8 cellular contexts compared by ENCODE assay signal in genomic region chr4:44678094-44679023, GRCh38. TPM values are rescaled to one million over a fixed set of nuclear protein-coding genes. Genes with fewer than 3 reads are reported as not detected.
A peak's percentile ranks its signal among the peaks of the same experiment; 100 is the strongest.
DNase-seq lines count a peak whose midpoint lies in the region; ATAC-seq and TF ChIP-seq lines count a peak whose summit lies in the region.

GUF1 (plus strand) TSS chr4:44678420; CDS start chr4:44678623, 203 bp downstream.

- H3K4me3 ChIP-seq in NB4 (ENCODE audit: low read depth, low read length) (peak within 1 kb of the TSS; percentile 95), SK-N-MC (peak within 1 kb of the TSS; percentile 93), gastroesophageal sphincter (peak within 1 kb of the TSS; percentile 82 to 94), neutrophil (ENCODE audit: low read depth in 1 of 2, low read length in 1 of 2) (peak within 1 kb of the TSS; percentile 74 to 75)

- peak within 1 kb of the TSS; percentile 82 for H3K27ac ChIP-seq in SK-N-MC
- peak within 1 kb of the TSS; percentile 85 to 95 (median 90) for H3K27ac ChIP-seq in gastroesophageal sphincter
- peak within 1 kb of the TSS; percentile 65 for H3K27ac ChIP-seq in neutrophil
- H3K27ac ChIP-seq in substantia nigra (ENCODE audit: low read depth, low read length, poor library complexity, severe bottlenecking): peak within 1 kb of the TSS; percentile 90

- H3K4me1 ChIP-seq in gastroesophageal sphincter: peaks cover 5 to 35% (median 7%) of the 10 kb centered on the region in 3 donors
- H3K4me1 ChIP-seq in neutrophil (ENCODE audit: control insufficient read depth in 1 of 2, insufficient read depth in 1 of 2, low read depth in 1 of 2, low read length in 1 of 2): peaks cover 9 to 15% of the 10 kb centered on the region in 2 experiments

- H3K4me3 Mint-ChIP-seq in HFFc6: peak within 1 kb of the TSS; percentile 99
- peak within 1 kb of the TSS; percentile 98 for H3K4me3 Mint-ChIP-seq in activated naive CD4-positive, alpha-beta T cell treated with anti-CD3 and anti-CD28 coated beads, Interleukin-2, amount 10 ng/mL, durations not matched to agents 7 days and 5 days

- WGBS in gastroesophageal sphincter (ENCODE audit: low coverage in 1 of 2), 2 donors: 0% methylated on average over 1 to 5 of the region's 55 CpGs

- peak; percentile 99 for ATAC-seq in gastroesophageal sphincter

- H3K36me3 ChIP-seq in SK-N-MC (ENCODE audit: insufficient read depth, low read length): peaks cover 26% of the 10 kb centered on the region
- H3K36me3 ChIP-seq in gastroesophageal sphincter: peaks cover 0 to 18% of the 10 kb centered on the region in 2 donors
- peaks cover 4% of the 10 kb centered on the region for H3K36me3 ChIP-seq in neutrophil

- H3K4me1 Mint-ChIP-seq in HFFc6 (ENCODE audit: low read depth): peaks cover 29% of the 10 kb centered on the region
- H3K4me1 Mint-ChIP-seq in activated naive CD4-positive, alpha-beta T cell treated with anti-CD3 and anti-CD28 coated beads, Interleukin-2, amount 10 ng/mL, durations not matched to agents 7 days and 5 days: peaks cover 45% of the 10 kb centered on the region

- H3K27me3 ChIP-seq in gastroesophageal sphincter (no peaks in the 10 kb centered on the region), neutrophil (peaks cover 23% of the 10 kb centered on the region)

- H3K27me3 Mint-ChIP-seq in HFFc6 (ENCODE audit: insufficient read depth): peaks cover 1% of the 10 kb centered on the region; the same call in 1 of the 2 replicates
- peaks cover 4% of the 10 kb centered on the region for H3K27me3 Mint-ChIP-seq in activated naive CD4-positive, alpha-beta T cell treated with anti-CD3 and anti-CD28 coated beads, Interleukin-2, amount 10 ng/mL, durations not matched to agents 7 days and 5 days

- H3K9ac ChIP-seq in SK-N-MC (ENCODE audit: insufficient read length): peak within 1 kb of the TSS; percentile 98

- H3K27ac Mint-ChIP-seq in HFFc6: peak within 1 kb of the TSS; percentile 96
- peak within 1 kb of the TSS; percentile 90 for H3K27ac Mint-ChIP-seq in activated naive CD4-positive, alpha-beta T cell treated with anti-CD3 and anti-CD28 coated beads, Interleukin-2, amount 10 ng/mL, durations not matched to agents 7 days and 5 days

- TF ChIP-seq POLR2A in NB4 (IDR thresholded peaks at IDR 0.05; ENCODE audit: extremely low read depth, insufficient read length): peak; percentile 92
- TF ChIP-seq POLR2A in gastroesophageal sphincter (IDR thresholded peaks at IDR 0.05): peak; percentile 32 to 58

- H3K9me3 ChIP-seq in SK-N-MC (ENCODE audit: low read depth, low read length) (no peaks in the 10 kb centered on the region), gastroesophageal sphincter (no peaks in the 10 kb centered on the region), neutrophil (no peaks in the 10 kb centered on the region)

- no peaks in the 10 kb centered on the region for H3K36me3 Mint-ChIP-seq in HFFc6 (ENCODE audit: low read depth)
- H3K36me3 Mint-ChIP-seq in activated naive CD4-positive, alpha-beta T cell treated with anti-CD3 and anti-CD28 coated beads, Interleukin-2, amount 10 ng/mL, durations not matched to agents 7 days and 5 days: peaks cover 14% of the 10 kb centered on the region

- TF ChIP-seq CTCF in HFFc6 (IDR thresholded peaks at IDR 0.05): peak; percentile 19; the same call in 1 of the 2 replicates
- TF ChIP-seq CTCF in NB4 (IDR thresholded peaks at IDR 0.05; ENCODE audit: low read depth, low read length): no peak
- TF ChIP-seq CTCF in gastroesophageal sphincter (IDR thresholded peaks at IDR 0.05): no peak
- TF ChIP-seq CTCF in neutrophil (IDR thresholded peaks at IDR 0.05): no peak

- CTCF ChIA-PET in activated naive CD4-positive, alpha-beta T cell treated with anti-CD3 and anti-CD28 coated beads, Interleukin-2, amount 10 ng/mL, durations not matched to agents 7 days and 5 days (lab: Charles Lee): interaction anchor here (1.2 to 1.3 kb wide), 4 partner anchors 9 to 48 kb away, joined by 3 to 5 read pairs (median 4); partner anchors contain the start of gene GNPDA2

- H3K9me3 Mint-ChIP-seq in HFFc6: no peaks in the 10 kb centered on the region
- H3K9me3 Mint-ChIP-seq in activated naive CD4-positive, alpha-beta T cell treated with anti-CD3 and anti-CD28 coated beads, Interleukin-2, amount 10 ng/mL, durations not matched to agents 7 days and 5 days: no peaks in the 10 kb centered on the region

- DNase-seq in GM04503 (ENCODE audit: low read depth) (peak; percentile 50), HFFc6 (peak; percentile 75), NB4 (ENCODE audit: low read depth) (peak; percentile 94), SK-N-MC (ENCODE audit: low read depth, low spot score) (peak; percentile 56), substantia nigra (lab: John Stamatoyannopoulos, UW) (peak; percentile 29 to 94 (median 82))
- DNase-seq in activated naive CD4-positive, alpha-beta T cell treated with anti-CD3 and anti-CD28 coated beads, Interleukin-2, amount 10 ng/mL, durations not matched to agents 7 days and 5 days: peak; percentile 92

- TF ChIP-seq EP300 in gastroesophageal sphincter (IDR thresholded peaks at IDR 0.05): no peak

RNA-seq across cellular contexts. Expression of gene GUF1, which starts in this region (rescaled TPM):
- 10 to 100 TPM; 17.6 to 24.9 (median 22.3) TPM for total RNA-seq in HFFc6 (2021; fragmentation: NEBNext Ultra II Directional; extraction: Animal tissue kit (Norgen Biotek cat#: 25700))
- total RNA-seq in gastroesophageal sphincter: 10 to 100 TPM; 14.5 to 19.6 (median 14.6) TPM

Comparison
In these comparisons a context has a peak if more than half of its experiments do, and no peak if none do; other contexts are left out.
1. Peak in every context shown above with its lines: DNase-seq, ATAC-seq, H3K4me3 ChIP-seq and H3K27ac ChIP-seq.